ENCODE assay signal across 17 cellular contexts in genomic region chr7:9889557-9889956, GRCh38.
A peak's percentile ranks its signal among the peaks of the same experiment; 100 is the strongest.
DNase-seq lines count a peak whose midpoint lies in the region; ATAC-seq and TF ChIP-seq lines count a peak whose summit lies in the region.
"Had no signal": no experiment of that assay in that cellular context is flagged by ENCODE, and none has a peak within 500 bp of the region (broad histone marks: within the 10 kb centered on the region; RNA-seq: fewer than 3 reads in every experiment).

No MANE protein-coding gene starts in this region.

- no peak for DNase-seq in Right ventricle myocardium superior
- no peak for DNase-seq in left cardiac atrium
- peak; percentile 49 for DNase-seq in lower lobe of right lung
- peak; percentile 66 for DNase-seq in upper lobe of right lung
- no peak for DNase-seq in AG20443 (ENCODE audit: low spot score)
- DNase-seq in DMS 273 treated with DMSO at 0.1 percent for 48 hours (lab: John Stamatoyannopoulos, UW): no peak
- no peak for DNase-seq in GM20000 (ENCODE audit: low spot score)
- DNase-seq: CD8-positive, alpha-beta T cell; DMS79 treated with DMSO at 0.1 percent for 48 hours; NCI-H1417; NCI-H187; NCI-H2107; NCI-H226; NCI-H524 had no signal

- no peaks in the 10 kb centered on the region for H3K27me3 ChIP-seq in lower lobe of right lung (ENCODE audit: low read depth)
- H3K27me3 ChIP-seq in upper lobe of right lung: no peaks in the 10 kb centered on the region
- H3K27me3 ChIP-seq: BLaER1 treated with 17β-estradiol and CSF1 and Interleukin-3, amounts not matched to agents 10 nM and 100 nM had no signal

- ATAC-seq in Right ventricle myocardium superior (ENCODE audit: poor library complexity) (peak; percentile 20), left cardiac atrium (no peak), esophagus mucosa (peak; percentile 71), lower lobe of right lung (peak; percentile 49 to 56), upper lobe of right lung (peak; percentile 84)
- ATAC-seq: CD8-positive, alpha-beta T cell; K562 had no signal

- H3K36me3 ChIP-seq in lower lobe of right lung (no peaks in the 10 kb centered on the region), upper lobe of right lung (no peaks in the 10 kb centered on the region)
- H3K36me3 ChIP-seq: BLaER1 treated with 17β-estradiol and CSF1 and Interleukin-3, amounts not matched to agents 10 nM and 100 nM had no signal

- H3K27ac ChIP-seq in lower lobe of right lung: no peak overlapping the region
- no peak overlapping the region for H3K27ac ChIP-seq in upper lobe of right lung

- H3K4me1 ChIP-seq in lower lobe of right lung (no peaks in the 10 kb centered on the region), upper lobe of right lung (no peaks in the 10 kb centered on the region)

- no peaks in the 10 kb centered on the region for H3K9me3 ChIP-seq in lower lobe of right lung
- H3K9me3 ChIP-seq in upper lobe of right lung: no peaks in the 10 kb centered on the region

- TF ChIP-seq CTCF in lower lobe of right lung (IDR thresholded peaks at IDR 0.05) (no peak), upper lobe of right lung (IDR thresholded peaks at IDR 0.05) (no peak), GM20000 (IDR thresholded peaks at IDR 0.05; ENCODE audit: extremely low read depth, missing control alignments) (no peak)

- intact Hi-C loops in Right ventricle myocardium superior (cut with DNase I): no loop called here
- intact Hi-C loops in left cardiac atrium (cut with DNase I): no loop called here
- intact Hi-C loops in lower lobe of right lung (cut with DNase I): no loop called here
- intact Hi-C loops in upper lobe of right lung (cut with DNase I): no loop called here

- H3K4me3 ChIP-seq in lower lobe of right lung (no peak overlapping the region), upper lobe of right lung (no peak overlapping the region)
- H3K4me3 ChIP-seq: BLaER1 treated with 17β-estradiol and CSF1 and Interleukin-3, amounts not matched to agents 10 nM and 100 nM; K562 had no signal

Comparison
In these comparisons a context has a peak if more than half of its experiments do, and no peak if none do; other contexts are left out.
1. ATAC-seq: peak in Right ventricle myocardium superior (single experiment), esophagus mucosa (single experiment), lower lobe of right lung (2 of 2) and upper lobe of right lung (single experiment); none in left cardiac atrium (0 of 2).
2. DNase-seq: peak in lower lobe of right lung (single experiment) and upper lobe of right lung (single experiment); none in Right ventricle myocardium superior (single experiment), left cardiac atrium (single experiment), AG20443 (single experiment), DMS 273 treated with DMSO at 0.1 percent for 48 hours (single experiment) and GM20000 (single experiment).